ENCODE assay signal across 2 cellular contexts in the genomic region with DNA sequence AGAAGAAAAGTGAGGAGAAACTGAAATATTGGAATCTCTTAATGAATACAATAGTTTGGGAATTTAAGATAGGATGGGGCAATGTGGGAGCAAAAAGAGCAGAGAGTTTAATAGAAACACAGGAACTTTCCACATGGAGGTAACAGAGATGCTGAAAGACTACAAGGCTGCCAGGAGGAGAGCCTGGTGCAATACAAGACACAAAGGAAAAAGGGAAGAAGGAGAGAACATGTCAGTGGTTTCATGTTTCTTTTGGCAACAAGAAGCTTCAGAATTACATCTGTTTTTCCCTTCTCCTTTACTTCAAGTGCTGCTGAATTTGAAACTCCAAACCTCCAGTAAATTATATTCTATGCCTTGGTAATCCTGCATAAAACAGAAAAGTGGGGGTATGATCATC.
TF ChIP-seq lines count a peak whose summit lies in the region.

No MANE protein-coding gene starts in this region.

TF ChIP-seq in SK-N-SH treated with all-trans-retinoic acid at 6 μM for 48 hours, 23 proteins besides CTCF, POLR2A, EP300 and RAD21 (continued from another document):
- no peak for TF ChIP-seq RARB (CRISPR knock-in tag; IDR thresholded peaks at IDR 0.05)
- TF ChIP-seq TCF4 (CRISPR knock-in tag; IDR thresholded peaks at IDR 0.05; ENCODE audit: borderline replicate concordance): no peak
- TF ChIP-seq ZNF8 (CRISPR knock-in tag; IDR thresholded peaks at IDR 0.05): no peak

TF ChIP-seq in WTC11, 78 proteins besides CTCF, POLR2A, EP300 and RAD21 (continued from another document):
- TF ChIP-seq, protein P1, sequence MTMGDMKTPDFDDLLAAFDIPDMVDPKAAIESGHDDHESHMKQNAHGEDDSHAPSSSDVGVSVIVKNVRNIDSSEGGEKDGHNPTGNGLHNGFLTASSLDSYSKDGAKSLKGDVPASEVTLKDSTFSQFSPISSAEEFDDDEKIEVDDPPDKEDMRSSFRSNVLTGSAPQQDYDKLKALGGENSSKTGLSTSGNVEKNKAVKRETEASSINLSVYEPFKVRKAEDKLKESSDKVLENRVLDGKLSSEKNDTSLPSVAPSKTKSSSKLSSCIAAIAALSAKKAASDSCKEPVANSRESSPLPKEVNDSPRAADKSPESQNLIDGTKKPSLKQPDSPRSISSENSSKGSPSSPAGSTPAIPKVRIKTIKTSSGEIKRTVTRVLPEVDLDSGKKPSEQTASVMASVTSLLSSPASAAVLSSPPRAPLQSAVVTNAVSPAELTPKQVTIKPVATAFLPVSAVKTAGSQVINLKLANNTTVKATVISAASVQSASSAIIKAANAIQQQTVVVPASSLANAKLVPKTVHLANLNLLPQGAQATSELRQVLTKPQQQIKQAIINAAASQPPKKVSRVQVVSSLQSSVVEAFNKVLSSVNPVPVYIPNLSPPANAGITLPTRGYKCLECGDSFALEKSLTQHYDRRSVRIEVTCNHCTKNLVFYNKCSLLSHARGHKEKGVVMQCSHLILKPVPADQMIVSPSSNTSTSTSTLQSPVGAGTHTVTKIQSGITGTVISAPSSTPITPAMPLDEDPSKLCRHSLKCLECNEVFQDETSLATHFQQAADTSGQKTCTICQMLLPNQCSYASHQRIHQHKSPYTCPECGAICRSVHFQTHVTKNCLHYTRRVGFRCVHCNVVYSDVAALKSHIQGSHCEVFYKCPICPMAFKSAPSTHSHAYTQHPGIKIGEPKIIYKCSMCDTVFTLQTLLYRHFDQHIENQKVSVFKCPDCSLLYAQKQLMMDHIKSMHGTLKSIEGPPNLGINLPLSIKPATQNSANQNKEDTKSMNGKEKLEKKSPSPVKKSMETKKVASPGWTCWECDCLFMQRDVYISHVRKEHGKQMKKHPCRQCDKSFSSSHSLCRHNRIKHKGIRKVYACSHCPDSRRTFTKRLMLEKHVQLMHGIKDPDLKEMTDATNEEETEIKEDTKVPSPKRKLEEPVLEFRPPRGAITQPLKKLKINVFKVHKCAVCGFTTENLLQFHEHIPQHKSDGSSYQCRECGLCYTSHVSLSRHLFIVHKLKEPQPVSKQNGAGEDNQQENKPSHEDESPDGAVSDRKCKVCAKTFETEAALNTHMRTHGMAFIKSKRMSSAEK (CRISPR knock-in tag; IDR thresholded peaks at IDR 0.05; ENCODE audit: borderline replicate concordance): no peak
- TF ChIP-seq, protein P2, sequence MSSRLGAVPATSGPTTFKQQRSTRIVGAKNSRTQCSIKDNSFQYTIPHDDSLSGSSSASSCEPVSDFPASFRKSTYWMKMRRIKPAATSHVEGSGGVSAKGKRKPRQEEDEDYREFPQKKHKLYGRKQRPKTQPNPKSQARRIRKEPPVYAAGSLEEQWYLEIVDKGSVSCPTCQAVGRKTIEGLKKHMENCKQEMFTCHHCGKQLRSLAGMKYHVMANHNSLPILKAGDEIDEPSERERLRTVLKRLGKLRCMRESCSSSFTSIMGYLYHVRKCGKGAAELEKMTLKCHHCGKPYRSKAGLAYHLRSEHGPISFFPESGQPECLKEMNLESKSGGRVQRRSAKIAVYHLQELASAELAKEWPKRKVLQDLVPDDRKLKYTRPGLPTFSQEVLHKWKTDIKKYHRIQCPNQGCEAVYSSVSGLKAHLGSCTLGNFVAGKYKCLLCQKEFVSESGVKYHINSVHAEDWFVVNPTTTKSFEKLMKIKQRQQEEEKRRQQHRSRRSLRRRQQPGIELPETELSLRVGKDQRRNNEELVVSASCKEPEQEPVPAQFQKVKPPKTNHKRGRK (CRISPR knock-in tag; IDR thresholded peaks at IDR 0.05; ENCODE audit: borderline replicate concordance): no peak
- no peak for TF ChIP-seq TEAD1 (CRISPR knock-in tag; IDR thresholded peaks at IDR 0.05)
